24 cellular contexts compared by ENCODE assay signal in the genomic region with DNA sequence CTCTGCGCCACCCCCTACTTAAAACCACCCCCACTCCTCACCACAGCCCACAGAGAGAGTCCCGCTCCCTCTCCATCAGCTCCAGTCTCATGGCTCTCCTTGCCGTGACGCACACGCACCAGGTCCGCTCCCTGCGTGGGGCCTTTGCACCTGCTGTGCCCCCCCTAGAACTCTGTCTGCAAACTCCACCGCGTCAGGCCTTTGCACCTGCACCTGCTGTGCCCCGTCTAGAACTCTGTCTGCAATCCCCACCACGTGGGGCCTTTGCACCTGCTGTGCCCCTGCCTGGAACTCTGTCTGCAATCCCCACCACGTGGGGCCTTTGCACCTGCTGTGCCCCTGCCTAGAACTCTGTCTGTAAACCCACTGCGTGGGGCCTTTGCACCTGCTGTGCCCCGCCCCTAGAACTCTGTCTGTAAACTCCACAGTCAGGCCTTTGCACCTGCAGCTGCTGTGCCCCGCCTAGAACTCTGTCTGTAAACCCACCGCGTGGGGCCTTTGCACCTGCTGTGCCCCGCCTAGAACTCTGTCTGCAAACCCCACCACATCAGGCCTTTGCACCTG. TPM values are rescaled to one million over a fixed set of nuclear protein-coding genes. Genes with fewer than 3 reads are reported as not detected.
"Had no signal": no experiment of that assay in that cellular context is flagged by ENCODE, and none has a peak within 500 bp of the region (broad histone marks: within the 10 kb centered on the region; RNA-seq: fewer than 3 reads in every experiment).

No MANE protein-coding gene starts in this region.

- H3K4me1 Mint-ChIP-seq: activated CD4-positive, alpha-beta T cell treated with anti-CD3 and anti-CD28 coated beads, Interleukin-2, amount 10 ng/mL, durations not matched to agents 24 days and 14 days; activated naive CD8-positive, alpha-beta T cell treated with anti-CD3 and anti-CD28 coated beads, Interleukin-2, amount 10 ng/mL, durations not matched to agents 7 days and 5 days had no signal

- H3K4me3 ChIP-seq: body of pancreas, left lung, stomach, vagina had no signal

- H3K27me3 ChIP-seq: body of pancreas, vagina had no signal

- H3K9me3 ChIP-seq: body of pancreas, left lung, neutrophil, stomach, vagina had no signal

- H3K4me3 Mint-ChIP-seq: activated CD4-positive, alpha-beta T cell treated with anti-CD3 and anti-CD28 coated beads, Interleukin-2, amount 10 ng/mL, durations not matched to agents 24 days and 14 days; activated CD8-positive, alpha-beta T cell treated with anti-CD3 and anti-CD28 coated beads for 36 hours; activated naive CD8-positive, alpha-beta T cell treated with anti-CD3 and anti-CD28 coated beads, Interleukin-2, amount 10 ng/mL, durations not matched to agents 7 days and 5 days had no signal

- H3K36me3 Mint-ChIP-seq: activated naive CD8-positive, alpha-beta T cell treated with anti-CD3 and anti-CD28 coated beads, Interleukin-2, amount 10 ng/mL, durations not matched to agents 7 days and 5 days; naive B cell had no signal

- H3K36me3 ChIP-seq: left lung, neutrophil, vagina had no signal

- DNase-seq: activated CD4-positive, alpha-beta T cell treated with anti-CD3 and anti-CD28 coated beads, Interleukin-2, amount 10 ng/mL, durations not matched to agents 24 days and 14 days; activated CD8-positive, alpha-beta T cell treated with anti-CD3 and anti-CD28 coated beads for 36 hours; activated naive CD4-positive, alpha-beta T cell treated with Interleukin-2 at 50 U/mL for 16 hours; activated naive CD8-positive, alpha-beta T cell treated with anti-CD3 and anti-CD28 coated beads, Interleukin-2, amount 10 ng/mL, durations not matched to agents 7 days and 5 days; activated T-cell treated with anti-CD3 and anti-CD28 coated beads, Interleukin-2, amount 50 U/mL, for 1 hour; amygdala; body of pancreas; caudate nucleus; foreskin melanocyte; head of caudate nucleus; kidney; mammary epithelial cell; naive B cell; stimulated activated CD4-positive, alpha-beta T cell treated with anti-CD3 and anti-CD28 coated beads, Interleukin-12 subunit alpha, Interleukin-12 subunit beta, amount 100 ng/mL, for 4 hours; stimulated activated CD4-positive, alpha-beta T cell treated with anti-CD3 and anti-CD28 coated beads, Interleukin-2, amount 100 ng/mL, for 24 hours; stomach; T1000; trophoblast cell had no signal

- H3K27ac ChIP-seq: body of pancreas, left lung, neutrophil, parathyroid adenoma, stomach, vagina had no signal

- H3K4me1 ChIP-seq: parathyroid adenoma had no signal

- H3K9me3 Mint-ChIP-seq: activated CD4-positive, alpha-beta T cell treated with anti-CD3 and anti-CD28 coated beads, Interleukin-2, amount 10 ng/mL, durations not matched to agents 24 days and 14 days; activated naive CD8-positive, alpha-beta T cell treated with anti-CD3 and anti-CD28 coated beads, Interleukin-2, amount 10 ng/mL, durations not matched to agents 7 days and 5 days; activated T-helper 2 cell treated with anti-CD3 and anti-CD28 coated beads, Interferon-gamma antibody, Interleukin-2, Interleukin-4, amounts not matched to agents 10 μg/mL and 5 μg/mL and 100 μg/mL, durations not matched to agents 14 hours and 24 hours and 36 hours had no signal

- H3K9ac ChIP-seq: parathyroid adenoma had no signal

- H3K27ac Mint-ChIP-seq: activated CD4-positive, alpha-beta T cell treated with anti-CD3 and anti-CD28 coated beads, Interleukin-2, amount 10 ng/mL, durations not matched to agents 24 days and 14 days; activated CD8-positive, alpha-beta T cell treated with anti-CD3 and anti-CD28 coated beads for 36 hours; activated naive CD8-positive, alpha-beta T cell treated with anti-CD3 and anti-CD28 coated beads, Interleukin-2, amount 10 ng/mL, durations not matched to agents 7 days and 5 days; activated T-helper 2 cell treated with anti-CD3 and anti-CD28 coated beads, Interferon-gamma antibody, Interleukin-2, Interleukin-4, amounts not matched to agents 10 μg/mL and 5 μg/mL and 100 μg/mL, durations not matched to agents 14 hours and 24 hours and 36 hours had no signal

RNA-seq across cellular contexts. Expression of a gene that starts 4.2 kb away (rescaled TPM):
- total RNA-seq: activated CD4-positive, alpha-beta T cell treated with anti-CD3 and anti-CD28 coated beads, Interleukin-2, amount 10 ng/mL, durations not matched to agents 24 days and 14 days; activated T-helper 2 cell treated with anti-CD3 and anti-CD28 coated beads, Interferon-gamma antibody, Interleukin-2, Interleukin-4, amounts not matched to agents 10 μg/mL and 5 μg/mL and 100 μg/mL, durations not matched to agents 14 hours and 24 hours and 36 hours; T-helper 1 cell treated with Interleukin-12 subunit alpha and Interleukin-12 subunit beta and Interleukin-4 antibody, amounts not matched to agents 30 ng/mL and 1 ng/mL, for 36 hours had no signal

RNA-seq across cellular contexts. Expression of a gene that starts 47.7 kb away (rescaled TPM):
- total RNA-seq: activated naive CD8-positive, alpha-beta T cell treated with anti-CD3 and anti-CD28 coated beads, Interleukin-2, amount 10 ng/mL, durations not matched to agents 7 days and 5 days; T-helper 1 cell treated with Interleukin-12 subunit alpha and Interleukin-12 subunit beta and Interleukin-4 antibody, amounts not matched to agents 30 ng/mL and 1 ng/mL, for 36 hours had no signal
